8 cellular contexts compared by ENCODE assay signal in genomic region chr10:132836832-132837540, GRCh38. TPM values are rescaled to one million over a fixed set of nuclear protein-coding genes. Genes with fewer than 3 reads are reported as not detected.
DNase-seq lines count a peak whose midpoint lies in the region; ATAC-seq and TF ChIP-seq lines count a peak whose summit lies in the region.

No MANE protein-coding gene starts in this region.

- DNase-seq in Daoy (ENCODE audit: low read depth), result peak; percentile 41
- DNase-seq in Karpas-422, result peak; percentile 75
- peak in 2 of 3 experiments; percentile 27 to 35 for DNase-seq in activated CD8-positive, alpha-beta memory T cell treated with anti-CD3 and anti-CD28 coated beads for 48 hours (ENCODE audit: low read depth in 2 of 3, low spot score in 2 of 3)
- peak; percentile 2 to 29 for DNase-seq in fibroblast of lung (ENCODE audit: low read depth in 2 of 2)
- DNase-seq in nephron progenitor cell, result peak; percentile 71
- DNase-seq in upper lobe of left lung, result no peak
- no peak for DNase-seq in NCI-H524 (lab: John Stamatoyannopoulos, UW)

- H3K27ac Mint-ChIP-seq in nephron progenitor cell, result peak overlapping the region; percentile 25

- peaks cover 7% of the 10 kb centered on the region for H3K9me3 Mint-ChIP-seq in nephron progenitor cell

- TF ChIP-seq CTCF in fibroblast of lung (conservative IDR thresholded peaks at IDR 0.05 in 1 of 2, IDR thresholded peaks at IDR 0.05 in 1 of 2; ENCODE audit: low read depth in 1 of 2, low read length in 2 of 2), result peak; percentile 63 to 77
- peak; percentile 100 for TF ChIP-seq CTCF in nephron progenitor cell (IDR thresholded peaks at IDR 0.05)
- TF ChIP-seq CTCF in upper lobe of left lung (IDR thresholded peaks at IDR 0.05), result peak; percentile 71 to 94 (median 84)

- no peaks in the 10 kb centered on the region for H3K36me3 ChIP-seq in Karpas-422 (ENCODE audit: insufficient read depth, low read length)
- H3K36me3 ChIP-seq in fibroblast of lung (ENCODE audit: control insufficient read depth, insufficient read depth, low read length), result no peaks in the 10 kb centered on the region
- H3K36me3 ChIP-seq in upper lobe of left lung, result no peaks in the 10 kb centered on the region

- no peaks in the 10 kb centered on the region for H3K36me3 Mint-ChIP-seq in nephron progenitor cell (ENCODE audit: low read depth)

- H2AFZ ChIP-seq in Karpas-422 (ENCODE audit: low read length) (no peak overlapping the region), fibroblast of lung (ENCODE audit: low read length) (no peak overlapping the region)

- TF ChIP-seq EP300 in upper lobe of left lung (IDR thresholded peaks at IDR 0.05), result no peak

- no peaks in the 10 kb centered on the region for H3K9me2 ChIP-seq in Karpas-422 (replicated peaks; ENCODE audit: insufficient read depth, low read length)

- peaks cover 10% of the 10 kb centered on the region for H3K4me1 Mint-ChIP-seq in nephron progenitor cell

- H3K79me2 ChIP-seq in Karpas-422 (ENCODE audit: low read length) (no peaks in the 10 kb centered on the region), fibroblast of lung (ENCODE audit: control insufficient read depth, insufficient read depth, low read length) (no peaks in the 10 kb centered on the region)

- H4K20me1 ChIP-seq in Karpas-422 (ENCODE audit: insufficient read depth, low read depth, low read length), result no peaks in the 10 kb centered on the region
- no peaks in the 10 kb centered on the region for H4K20me1 ChIP-seq in fibroblast of lung (ENCODE audit: control insufficient read depth, extremely low read depth, insufficient read depth, low read length)

- WGBS in upper lobe of left lung, 2 donors, result 46 to 75% methylated on average over 18 to 34 of the region's 34 CpGs

- H3K4me3 ChIP-seq in Karpas-422 (ENCODE audit: low read length) (no peak overlapping the region), fibroblast of lung (replicated peaks in 1 of 4; ENCODE audit: control extremely low read depth in 1 of 4, insufficient read depth in 1 of 4, low read depth in 3 of 4, low read length in 4 of 4) (no peak overlapping the region), upper lobe of left lung (no peak overlapping the region)

- TF ChIP-seq POLR2A in upper lobe of left lung (IDR thresholded peaks at IDR 0.05), result no peak

- peak in 1 of 2 donors; percentile 44 for ATAC-seq in upper lobe of left lung (ENCODE audit: low FRiP score in 2 of 2)
- no peak for ATAC-seq in GM19023 (IDR thresholded peaks at IDR 0.05; ENCODE audit: unreplicated experiment)

- H3K27ac ChIP-seq in Karpas-422 (ENCODE audit: low read length), result no peak overlapping the region
- no peak overlapping the region for H3K27ac ChIP-seq in fibroblast of lung (ENCODE audit: insufficient read depth, low read length)
- no peak overlapping the region for H3K27ac ChIP-seq in upper lobe of left lung

- H3K4me1 ChIP-seq in Karpas-422 (ENCODE audit: low read length) (no peaks in the 10 kb centered on the region; the same call in 1 of the 2 replicates), fibroblast of lung (ENCODE audit: control insufficient read depth, extremely low read depth, insufficient read depth, low read length) (no peaks in the 10 kb centered on the region), upper lobe of left lung (peaks cover 0 to 5% (median 0%) of the 10 kb centered on the region in 4 donors)

- H3K9ac ChIP-seq in Karpas-422 (ENCODE audit: low read length) (no peak overlapping the region), fibroblast of lung (ENCODE audit: insufficient read depth, low read length) (no peak overlapping the region)

- H3K4me3 Mint-ChIP-seq in nephron progenitor cell, result no peak overlapping the region

- H3K27me3 ChIP-seq in Karpas-422 (ENCODE audit: low read length) (no peaks in the 10 kb centered on the region), fibroblast of lung (ENCODE audit: control insufficient read depth, insufficient read depth, low read length) (peaks cover 7% of the 10 kb centered on the region), upper lobe of left lung (peaks cover 0 to 8% (median 3%) of the 10 kb centered on the region in 4 donors)

- H3K27me3 Mint-ChIP-seq in nephron progenitor cell (ENCODE audit: low read depth, poor library complexity), result peaks cover 34% of the 10 kb centered on the region

- H3K4me2 ChIP-seq in Karpas-422 (ENCODE audit: low read depth, low read length, poor library complexity, severe bottlenecking), result no peak overlapping the region
- H3K4me2 ChIP-seq in fibroblast of lung (ENCODE audit: extremely low read depth, insufficient read depth, low read length), result no peak overlapping the region

- H3K9me3 ChIP-seq in Karpas-422 (ENCODE audit: low read length), result peaks cover under 1% of the 10 kb centered on the region; the same call in 1 of the 2 replicates
- H3K9me3 ChIP-seq in fibroblast of lung (ENCODE audit: control insufficient read depth, insufficient read depth, low read depth, low read length), result peaks cover 5% of the 10 kb centered on the region
- peaks cover 0 to 9% (median 6%) of the 10 kb centered on the region in 4 donors for H3K9me3 ChIP-seq in upper lobe of left lung

RNA-seq across cellular contexts. Expression of gene NKX6-2, which starts 51.0 kb away (rescaled TPM):
- 0.06 TPM in 1 of 2 replicates, not detected in the other for total RNA-seq in Daoy (2014; rRNA removed; shearing (Covaris generic))
- total RNA-seq in Karpas-422 (2014; rRNA removed; shearing (Covaris generic); ENCODE audit: low replicate concordance), result not detected in 2 replicates
- total RNA-seq in fibroblast of lung (not detected in 2 replicates), upper lobe of left lung (not detected)
- not detected in 2 replicates for polyA plus RNA-seq in fibroblast of lung
- 3.1 and 3.2 TPM in 2 replicates for polyA plus RNA-seq in fibroblast of lung (2012)
- not detected in 2 replicates for polyA minus RNA-seq in fibroblast of lung (ENCODE audit: low replicate concordance)

Comparison
In these comparisons a context has a peak if more than half of its experiments do, and no peak if none do; other contexts are left out.
1. DNase-seq: peak in Daoy (single experiment), Karpas-422 (single experiment), activated CD8-positive, alpha-beta memory T cell treated with anti-CD3 and anti-CD28 coated beads for 48 hours (2 of 3), fibroblast of lung (2 of 2) and nephron progenitor cell (single experiment); none in upper lobe of left lung (0 of 2) and NCI-H524 (0 of 2).
2. Peak in every context shown above with its lines, with median percentiles within 50 percentile points of each other: CTCF ChIP-seq.